In genomic region chr18:75206637-75207297, GRCh38 we compare ENCODE assay signal across 8 cellular contexts. TPM values are rescaled to one million over a fixed set of nuclear protein-coding genes. Genes with fewer than 3 reads are reported as not detected.
DNase-seq lines count a peak whose midpoint lies in the region; ATAC-seq, FAIRE-seq and TF ChIP-seq lines count a peak whose summit lies in the region.

No MANE protein-coding gene starts in this region.

- no peak overlapping the region for H3K9ac ChIP-seq in H1 (replicated peaks in 1 of 4; ENCODE audit: extremely low read depth in 1 of 4, low read depth in 3 of 4, low read length in 3 of 4)

- H3K27ac Mint-ChIP-seq in CD8-positive, alpha-beta memory T cell: peak overlapping the region in 7 of 8 donors; percentile 82 to 96 (median 92)

- H3K14ac ChIP-seq in H1 (ENCODE audit: insufficient read length): no peak overlapping the region

- FAIRE-seq in H1 (lab: Jason Lieb, UNC): no peak

- no peak for DNase-seq in CD8-positive, alpha-beta memory T cell
- no peak for DNase-seq in NB4 (ENCODE audit: low read depth)
- peak in 1 of 2 experiments; percentile 61 for DNase-seq in H1 (ENCODE audit: low read depth in 1 of 2, low spot score in 2 of 2)
- DNase-seq in osteoblast (ENCODE audit: insufficient read length, low spot score, missing footprints): no peak
- DNase-seq in posterior cingulate gyrus: no peak
- DNase-seq in dedifferentiated amniotic fluid mesenchymal stem cell (ENCODE audit: extremely low spot score): no peak

- no peak overlapping the region for H3K18ac ChIP-seq in H1 (ENCODE audit: extremely low read depth, low read length)

- no peak overlapping the region for H3K4ac ChIP-seq in H1 (replicated peaks; ENCODE audit: insufficient read length, low read depth, low read length)

- peaks cover 33% of the 10 kb centered on the region for H3K4me1 ChIP-seq in CD8-positive, alpha-beta memory T cell (ENCODE audit: insufficient read depth, low read length)
- peaks cover 4 to 35% (median 22%) of the 10 kb centered on the region in 4 experiments for H3K4me1 ChIP-seq in H1 (replicated peaks in 1 of 4; ENCODE audit: control insufficient read depth in 3 of 4, insufficient read depth in 4 of 4, low read length in 3 of 4)
- H3K4me1 ChIP-seq in osteoblast (ENCODE audit: insufficient read depth, low read length): peaks cover 27% of the 10 kb centered on the region

- no peak overlapping the region for H3K56ac ChIP-seq in H1 (replicated peaks; ENCODE audit: insufficient read length, low read depth, low read length)

- H4K20me1 ChIP-seq in H1 (replicated peaks in 1 of 2; ENCODE audit: control insufficient read depth in 1 of 2, insufficient read depth in 2 of 2, low read length in 2 of 2): peaks cover 14 to 17% of the 10 kb centered on the region in 2 experiments
- peaks cover 28% of the 10 kb centered on the region for H4K20me1 ChIP-seq in osteoblast (ENCODE audit: insufficient read depth, low read length)

- H3K4me2 ChIP-seq in H1 (ENCODE audit: insufficient read depth in 1 of 2, low read depth in 2 of 2, low read length in 2 of 2) (peak overlapping the region; percentile 94 to 99), osteoblast (ENCODE audit: insufficient read depth, low read length) (peak overlapping the region; percentile 96)

- H2BK5ac ChIP-seq in H1 (ENCODE audit: low read depth, low read length): no peak overlapping the region

- H4K91ac ChIP-seq in H1 (replicated peaks; ENCODE audit: insufficient read length, low read length): no peak overlapping the region

- H4K5ac ChIP-seq in H1 (ENCODE audit: insufficient read length, low read depth, low read length): no peak overlapping the region

- intact Hi-C loops in posterior cingulate gyrus (cut with DNase I): no loop called here

- H3K4me3 Mint-ChIP-seq in CD8-positive, alpha-beta memory T cell: peak overlapping the region; percentile 95 to 100 (median 96)

- peaks cover 26% of the 10 kb centered on the region for H3K23me2 ChIP-seq in H1 (ENCODE audit: low read depth, low read length)

- no peak overlapping the region for H3K27ac ChIP-seq in CD8-positive, alpha-beta memory T cell (ENCODE audit: low read depth, low read length)
- no peak overlapping the region for H3K27ac ChIP-seq in H1 (ENCODE audit: low read depth, low read length)
- no peak overlapping the region for H3K27ac ChIP-seq in osteoblast (ENCODE audit: low read depth, low read length)

- TF ChIP-seq RAD21 in H1 (IDR thresholded peaks at IDR 0.05 in 1 of 2, conservative IDR thresholded peaks at IDR 0.05 in 1 of 2; ENCODE audit: low read depth in 2 of 2, low read length in 2 of 2): no peak

- TF ChIP-seq EP300 in H1 (IDR thresholded peaks at IDR 0.05; ENCODE audit: borderline replicate concordance in 1 of 2, low read depth in 2 of 2, low read length in 2 of 2): no peak

- peaks cover 0 to 5% of the 10 kb centered on the region in 2 donors for H3K27me3 Mint-ChIP-seq in CD8-positive, alpha-beta memory T cell

- no peak overlapping the region for H2BK120ac ChIP-seq in H1 (replicated peaks; ENCODE audit: low read depth, low read length)

- no peaks in the 10 kb centered on the region for H3K79me1 ChIP-seq in H1 (ENCODE audit: low read depth, low read length)

- H3K9me3 ChIP-seq in CD8-positive, alpha-beta memory T cell (ENCODE audit: low read length): no peaks in the 10 kb centered on the region
- no peaks in the 10 kb centered on the region for H3K9me3 ChIP-seq in H1 (ENCODE audit: insufficient read depth in 2 of 2, low read depth in 1 of 2, low read length in 1 of 2)
- no peaks in the 10 kb centered on the region for H3K9me3 ChIP-seq in osteoblast (ENCODE audit: low read depth, low read length)

- H2BK20ac ChIP-seq in H1 (ENCODE audit: low read length): no peak overlapping the region

- peaks cover 0 to 1% (median 0%) of the 10 kb centered on the region in 5 donors for H3K9me3 Mint-ChIP-seq in CD8-positive, alpha-beta memory T cell

- no peaks in the 10 kb centered on the region for H3K27me3 ChIP-seq in CD8-positive, alpha-beta memory T cell (ENCODE audit: insufficient read depth, low read length, poor library complexity, severe bottlenecking)
- H3K27me3 ChIP-seq in H1 (replicated peaks in 1 of 4; ENCODE audit: control insufficient read depth in 3 of 4, extremely low read depth in 1 of 4, insufficient read depth in 3 of 4, low read length in 3 of 4) (peaks cover 54 to 86% (median 71%) of the 10 kb centered on the region in 4 experiments), osteoblast (ENCODE audit: insufficient read depth, low read length) (no peaks in the 10 kb centered on the region)

- no peaks in the 10 kb centered on the region for H3K36me3 ChIP-seq in CD8-positive, alpha-beta memory T cell (ENCODE audit: insufficient read depth, low read length)
- H3K36me3 ChIP-seq in H1 (ENCODE audit: control insufficient read depth in 2 of 4, insufficient read depth in 4 of 4, low read length in 3 of 4) (no peaks in the 10 kb centered on the region; a peak in 1 of 8 replicates), osteoblast (ENCODE audit: insufficient read depth, low read length) (no peaks in the 10 kb centered on the region)

- H4K8ac ChIP-seq in H1 (ENCODE audit: extremely low read depth, insufficient read depth, low read length): no peak overlapping the region

- H2BK15ac ChIP-seq in H1 (ENCODE audit: low read length): no peak overlapping the region

- no peak overlapping the region for H3K23ac ChIP-seq in H1 (ENCODE audit: insufficient read length)

- no peak overlapping the region for H3K4me3 ChIP-seq in CD8-positive, alpha-beta memory T cell (ENCODE audit: low read length)
- H3K4me3 ChIP-seq in NB4 (ENCODE audit: low read depth, low read length) (peak overlapping the region; percentile 65), H1 (ENCODE audit: extremely low read depth in 1 of 4, insufficient read depth in 2 of 4, low read depth in 3 of 4, low read length in 4 of 4) (peak overlapping the region in 2 of 4 experiments; percentile 19 to 70; a peak in 3 of 8 replicates), osteoblast (ENCODE audit: insufficient read depth, low read length) (peak overlapping the region; percentile 92)

- TF ChIP-seq POLR2A in NB4 (IDR thresholded peaks at IDR 0.05; ENCODE audit: extremely low read depth, insufficient read length) (no peak), H1 (IDR thresholded peaks at IDR 0.05; ENCODE audit: control extremely low read depth in 1 of 2, low read depth in 2 of 2, low read length in 2 of 2) (no peak)

- peaks cover 0 to 29% (median 3%) of the 10 kb centered on the region in 3 donors for H3K36me3 Mint-ChIP-seq in CD8-positive, alpha-beta memory T cell

- H2AFZ ChIP-seq in H1 (ENCODE audit: low read length) (no peak overlapping the region), osteoblast (ENCODE audit: low read length) (no peak overlapping the region)

- H2AK5ac ChIP-seq in H1 (ENCODE audit: low read depth, low read length): no peak overlapping the region

- ATAC-seq in GM21447 (IDR thresholded peaks at IDR 0.05; ENCODE audit: unreplicated experiment): no peak
- no peak for ATAC-seq in HG03039 (IDR thresholded peaks at IDR 0.05; ENCODE audit: unreplicated experiment)

- no peak for TF ChIP-seq CTCF in NB4 (IDR thresholded peaks at IDR 0.05; ENCODE audit: low read depth, low read length)
- TF ChIP-seq CTCF in H1 (IDR thresholded peaks at IDR 0.05; ENCODE audit: control extremely low read depth in 1 of 3, insufficient read depth in 1 of 3, low read depth in 1 of 3, low read length in 3 of 3): no peak
- TF ChIP-seq CTCF in osteoblast (IDR thresholded peaks at IDR 0.05; ENCODE audit: extremely low read depth, low read depth, low read length): no peak

- H3K79me2 ChIP-seq in H1 (ENCODE audit: control insufficient read depth in 1 of 2, insufficient read depth in 2 of 2, low read length in 2 of 2): no peaks in the 10 kb centered on the region
- peaks cover 62% of the 10 kb centered on the region for H3K79me2 ChIP-seq in osteoblast (ENCODE audit: insufficient read depth, low read length)

- WGBS in H1 (ENCODE audit: extremely low coverage in 1 of 2, insufficient coverage in 1 of 2, insufficient read length in 1 of 2, insufficient replicate concordance in 2 of 2, low coverage in 1 of 2, low lambda C conversion rate in 2 of 2, missing lambda C conversion rate in 1 of 2), 2 experiments: 1% methylated on average over 12 of the region's 12 CpGs; no CpG with 5 or more reads in 1 of the 2 experiments

- H2BK12ac ChIP-seq in H1 (ENCODE audit: low read depth, low read length): no peak overlapping the region

- POLR2A ChIA-PET in CD8-positive, alpha-beta memory T cell (lab: Charles Lee): no interaction called here
- POLR2A ChIA-PET in H1 (lab: Charles Lee; ENCODE audit: partially characterized antibody): no interaction called here

- CTCF ChIA-PET in CD8-positive, alpha-beta memory T cell (lab: Charles Lee): interaction anchor here (0.6 kb wide), 1 partner anchor 34 kb away, joined by 3 read pairs; no protein-coding TSS in a partner anchor
- CTCF ChIA-PET in H1 (lab: Charles Lee; ENCODE audit: partially characterized antibody): no interaction called here

- H3K4me1 Mint-ChIP-seq in CD8-positive, alpha-beta memory T cell: peaks cover 46 to 60% (median 54%) of the 10 kb centered on the region in 3 donors

TF ChIP-seq in H1, 55 proteins besides CTCF, POLR2A, EP300 and RAD21 (continues in another document):
- TF ChIP-seq RFX5 (IDR thresholded peaks at IDR 0.05; ENCODE audit: borderline replicate concordance, low read depth, low read length): no peak

RNA-seq across cellular contexts. Expression of gene PTGR3, which starts 2.2 kb away (rescaled TPM):
- 10 to 100 TPM; 25.8 to 26.3 TPM for total RNA-seq in CD8-positive, alpha-beta memory T cell
- polyA plus RNA-seq in CD8-positive, alpha-beta memory T cell: 20.3 TPM
- total RNA-seq in H1 (2021; fragmentation: NEBNext Ultra II Directional; extraction: Animal tissue kit (Norgen Biotek cat#: 25700)): 3.6 and 3.9 TPM in 2 replicates
- polyA plus RNA-seq in H1 (2011; rRNA removed): 2.0 and 2.8 TPM in 2 replicates
- polyA plus RNA-seq in H1 (2011; cell fraction: cytosol; rRNA removed): 3.3 TPM
- 7.5 TPM for polyA plus RNA-seq in H1 (2011; cell fraction: nucleus; rRNA removed)
- polyA plus RNA-seq in H1 (2012, experiment 1 of 2): 2.7 to 4.5 TPM (median 4.3 TPM) in 4 replicates
- polyA plus RNA-seq in H1 (2012, experiment 2 of 2): 1.3 TPM
- polyA plus RNA-seq in H1 (2013, experiment 1 of 2): 1.7 TPM
- 2.2 TPM for polyA plus RNA-seq in H1 (2013, experiment 2 of 2)
- polyA minus RNA-seq in H1 (2011; rRNA and poly(A)+ RNA removed): 3.8 and 5.7 TPM in 2 replicates
- polyA minus RNA-seq in H1 (2011; cell fraction: cytosol; rRNA and poly(A)+ RNA removed): 5.7 TPM
- polyA minus RNA-seq in H1 (2011; cell fraction: nucleus; rRNA and poly(A)+ RNA removed): 5.0 TPM
- total RNA-seq in osteoblast: 8.3 and 10.3 TPM in 2 replicates

RNA-seq across cellular contexts. Expression of gene TSHZ1, which starts 3.8 kb away (rescaled TPM):
- total RNA-seq in CD8-positive, alpha-beta memory T cell: 10 to 100 TPM; 17.9 to 18.6 TPM
- polyA plus RNA-seq in CD8-positive, alpha-beta memory T cell: 9.0 TPM
- 0.25 and 0.32 TPM in 2 replicates for total RNA-seq in H1 (2021; fragmentation: NEBNext Ultra II Directional; extraction: Animal tissue kit (Norgen Biotek cat#: 25700))
- 0.03 and 0.06 TPM in 2 replicates for polyA plus RNA-seq in H1 (2011; rRNA removed)
- 0.08 TPM for polyA plus RNA-seq in H1 (2011; cell fraction: cytosol; rRNA removed)
- 0.11 TPM for polyA plus RNA-seq in H1 (2011; cell fraction: nucleus; rRNA removed)
- polyA plus RNA-seq in H1 (2012, experiment 1 of 2): 0.08 to 0.22 TPM (median 0.13 TPM) in 4 replicates
- polyA plus RNA-seq in H1 (2012, experiment 2 of 2): 0.05 TPM
- polyA plus RNA-seq in H1 (2013, experiment 1 of 2): 0.24 TPM
- polyA plus RNA-seq in H1 (2013, experiment 2 of 2): 0.20 TPM
- polyA minus RNA-seq in H1 (2011; rRNA and poly(A)+ RNA removed): 0.07 and 0.09 TPM in 2 replicates
- 0.22 TPM for polyA minus RNA-seq in H1 (2011; cell fraction: cytosol; rRNA and poly(A)+ RNA removed)
- polyA minus RNA-seq in H1 (2011; cell fraction: nucleus; rRNA and poly(A)+ RNA removed): 0.20 TPM
- total RNA-seq in osteoblast: 8.5 and 10.5 TPM in 2 replicates
